ENCODE assay signal across 8 cellular contexts in the genomic region with DNA sequence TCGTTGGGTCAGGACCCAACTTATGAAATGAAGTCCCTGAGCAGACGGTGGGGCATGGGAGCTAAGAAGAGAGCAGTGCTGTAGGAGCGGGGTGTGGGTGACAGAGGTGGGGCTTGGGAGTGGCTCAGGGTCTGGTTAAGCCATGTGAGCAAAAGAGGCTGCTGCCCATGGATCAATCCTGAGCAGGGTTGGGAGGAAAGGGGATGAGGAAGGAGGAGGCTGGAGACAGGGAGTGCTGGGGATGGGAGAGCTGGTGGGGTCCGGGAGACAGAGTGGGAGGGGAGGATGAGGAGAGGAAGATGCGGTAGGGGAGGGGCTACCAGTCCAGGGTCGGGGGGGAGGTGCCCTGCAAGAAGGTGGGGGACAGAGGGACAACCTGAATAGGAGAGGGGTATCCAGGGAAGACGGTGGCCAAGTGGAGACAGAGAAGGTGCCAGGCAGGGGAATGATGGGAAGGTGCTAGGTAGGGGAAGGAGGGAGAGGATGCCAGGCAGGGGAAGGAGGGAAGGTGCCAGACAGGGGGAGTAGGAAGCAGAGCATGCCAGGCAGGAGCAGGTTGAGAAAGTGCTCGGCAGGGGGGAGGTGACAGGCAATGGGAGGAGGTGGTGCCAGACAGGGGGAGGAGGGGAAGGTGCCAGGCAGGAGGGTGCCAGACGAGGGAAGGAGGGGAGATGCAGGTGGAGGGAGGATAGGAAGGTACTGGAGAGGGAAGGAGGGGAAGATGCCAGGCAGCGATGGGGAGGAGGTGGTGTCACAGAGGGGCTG. TPM values are rescaled to one million over a fixed set of nuclear protein-coding genes. Genes with fewer than 3 reads are reported as not detected.
DNase-seq lines count a peak whose midpoint lies in the region; ATAC-seq and TF ChIP-seq lines count a peak whose summit lies in the region.

No MANE protein-coding gene starts in this region.

- H3K4me1 ChIP-seq in gastroesophageal sphincter: peaks cover 0 to 35% (median 8%) of the 10 kb centered on the region in 3 donors

- no peaks in the 10 kb centered on the region for H3K27me3 ChIP-seq in gastroesophageal sphincter

- peaks cover 9% of the 10 kb centered on the region for H3K4me1 Mint-ChIP-seq in T-helper 1 cell treated with Interleukin-12 subunit alpha and Interleukin-12 subunit beta and Interleukin-4 antibody, amounts not matched to agents 30 μg/mL and 1 μg/mL, for 36 hours (ENCODE audit: low read depth)
- H3K4me1 Mint-ChIP-seq in stimulated activated naive B cell treated with anti-CD40 and anti-IgM and Interleukin-4, amounts not matched to agents 10 μg/mL and 1 μg/mL and 100 μg/mL, for 72 hours: peaks cover 9 to 17% of the 10 kb centered on the region in 2 donors

- H3K9me3 ChIP-seq in SK-N-MC (ENCODE audit: low read depth, low read length): no peaks in the 10 kb centered on the region
- H3K9me3 ChIP-seq in gastroesophageal sphincter: no peaks in the 10 kb centered on the region

- no peak for TF ChIP-seq EP300 in gastroesophageal sphincter (IDR thresholded peaks at IDR 0.05)

- TF ChIP-seq CTCF in gastroesophageal sphincter (IDR thresholded peaks at IDR 0.05): no peak

- H3K36me3 ChIP-seq in SK-N-MC (ENCODE audit: insufficient read depth, low read length) (no peaks in the 10 kb centered on the region), gastroesophageal sphincter (no peaks in the 10 kb centered on the region)

- no peaks in the 10 kb centered on the region for H3K9me3 Mint-ChIP-seq in T-helper 1 cell treated with Interleukin-12 subunit alpha and Interleukin-12 subunit beta and Interleukin-4 antibody, amounts not matched to agents 30 μg/mL and 1 μg/mL, for 36 hours
- H3K9me3 Mint-ChIP-seq in stimulated activated naive B cell treated with anti-CD40 and anti-IgM and Interleukin-4, amounts not matched to agents 10 μg/mL and 1 μg/mL and 100 μg/mL, for 72 hours: no peaks in the 10 kb centered on the region

- H3K27ac ChIP-seq in SK-N-MC: no peak overlapping the region
- peak overlapping the region in 2 of 4 donors; percentile 65 to 69 for H3K27ac ChIP-seq in gastroesophageal sphincter

- WGBS in gastroesophageal sphincter (ENCODE audit: low coverage in 1 of 2), 2 donors: 14 to 24% methylated on average over 4 to 6 of the region's 10 CpGs

- TF ChIP-seq POLR2A in gastroesophageal sphincter (IDR thresholded peaks at IDR 0.05): no peak

- H3K4me3 Mint-ChIP-seq in T-helper 1 cell treated with Interleukin-12 subunit alpha and Interleukin-12 subunit beta and Interleukin-4 antibody, amounts not matched to agents 30 μg/mL and 1 μg/mL, for 36 hours: peak overlapping the region; percentile 53
- H3K4me3 Mint-ChIP-seq in stimulated activated naive B cell treated with anti-CD40 and anti-IgM and Interleukin-4, amounts not matched to agents 10 μg/mL and 1 μg/mL and 100 μg/mL, for 72 hours: peak overlapping the region; percentile 61 to 67

- DNase-seq in T-helper 1 cell (no peak), SK-N-MC (ENCODE audit: low read depth, low spot score) (no peak), AML-193 (lab: John Stamatoyannopoulos, UW) (no peak), epidermal melanocyte (ENCODE audit: insufficient read length, low spot score) (no peak)
- DNase-seq in stimulated activated naive B cell treated with anti-CD40 and anti-IgM and Interleukin-4, amounts not matched to agents 10 μg/mL and 1 μg/mL and 100 μg/mL, for 72 hours: no peak

- H3K9ac ChIP-seq in SK-N-MC (ENCODE audit: insufficient read length): no peak overlapping the region

- H3K4me3 ChIP-seq in SK-N-MC (0 out of 2 replicates have a peak overlapping the region, but pooled peaks have one; percentile 42), gastroesophageal sphincter (peak overlapping the region; percentile 38 to 53)

- H3K27ac Mint-ChIP-seq in T-helper 1 cell treated with Interleukin-12 subunit alpha and Interleukin-12 subunit beta and Interleukin-4 antibody, amounts not matched to agents 30 μg/mL and 1 μg/mL, for 36 hours: no peak overlapping the region
- H3K27ac Mint-ChIP-seq in stimulated activated naive B cell treated with anti-CD40 and anti-IgM and Interleukin-4, amounts not matched to agents 10 μg/mL and 1 μg/mL and 100 μg/mL, for 72 hours: no peak overlapping the region

- ATAC-seq in gastroesophageal sphincter: no peak
- ATAC-seq in stimulated activated naive B cell treated with anti-CD40 and anti-IgM and Interleukin-4, amounts not matched to agents 10 μg/mL and 1 μg/mL and 100 μg/mL, for 72 hours (replicated peaks): no peak
- ATAC-seq in GM21576 (IDR thresholded peaks at IDR 0.05; ENCODE audit: unreplicated experiment): no peak

- H3K27me3 Mint-ChIP-seq in T-helper 1 cell treated with Interleukin-12 subunit alpha and Interleukin-12 subunit beta and Interleukin-4 antibody, amounts not matched to agents 30 μg/mL and 1 μg/mL, for 36 hours (ENCODE audit: low read depth): peaks cover 13% of the 10 kb centered on the region
- H3K27me3 Mint-ChIP-seq in stimulated activated naive B cell treated with anti-CD40 and anti-IgM and Interleukin-4, amounts not matched to agents 10 μg/mL and 1 μg/mL and 100 μg/mL, for 72 hours: peaks cover 55 to 64% of the 10 kb centered on the region in 2 donors

- H3K36me3 Mint-ChIP-seq in T-helper 1 cell treated with Interleukin-12 subunit alpha and Interleukin-12 subunit beta and Interleukin-4 antibody, amounts not matched to agents 30 μg/mL and 1 μg/mL, for 36 hours (ENCODE audit: low read depth): no peaks in the 10 kb centered on the region
- no peaks in the 10 kb centered on the region for H3K36me3 Mint-ChIP-seq in stimulated activated naive B cell treated with anti-CD40 and anti-IgM and Interleukin-4, amounts not matched to agents 10 μg/mL and 1 μg/mL and 100 μg/mL, for 72 hours

RNA-seq across cellular contexts. Expression of gene SMARCD3, which starts 27.5 kb away (rescaled TPM):
- 10 to 100 TPM; 23.6 to 45.1 (median 39.8) TPM for total RNA-seq in gastroesophageal sphincter

RNA-seq across cellular contexts. Expression of gene CHPF2, which starts 43.7 kb away (rescaled TPM):
- total RNA-seq in gastroesophageal sphincter: 10 to 100 TPM; 18.0 to 38.1 (median 25.7) TPM

RNA-seq across cellular contexts. Expression of gene ABCF2, which starts 49.0 kb away (rescaled TPM):
- 10 to 100 TPM; 30.5 to 43.1 (median 36.5) TPM for total RNA-seq in gastroesophageal sphincter
